In genomic region chr1:84690397-84691138, GRCh38 we compare ENCODE assay signal across 8 cellular contexts. TPM values are rescaled to one million over a fixed set of nuclear protein-coding genes. Genes with fewer than 3 reads are reported as not detected.
DNase-seq lines count a peak whose midpoint lies in the region; ATAC-seq and TF ChIP-seq lines count a peak whose summit lies in the region.

TSS of gene SSX2IP (minus strand) at chr1:84690461. CDS start at chr1:84671219, 19,242 bp downstream.

- CTCF ChIA-PET in Panc1 (lab: Charles Lee), result interaction anchor here (0.6 kb wide), 1 partner anchor 34 kb away, joined by 4 read pairs; no protein-coding TSS in a partner anchor

- peak; percentile 90 for ATAC-seq in GM21786 (IDR thresholded peaks at IDR 0.05; ENCODE audit: unreplicated experiment)
- ATAC-seq in Panc1, result peak; percentile 98

- TF ChIP-seq EP300 in esophagus muscularis mucosa (IDR thresholded peaks at IDR 0.05), result no peak

- H3K4me1 ChIP-seq in KMS-11 (ENCODE audit: low read depth, poor library complexity, severe bottlenecking) (peaks cover 49% of the 10 kb centered on the region), Panc1 (ENCODE audit: control insufficient read depth, insufficient read depth, low read length) (peaks cover 37% of the 10 kb centered on the region), esophagus muscularis mucosa (peaks cover 9 to 35% (median 23%) of the 10 kb centered on the region in 4 donors), muscle layer of colon (ENCODE audit: insufficient read depth, low read length) (peaks cover 35% of the 10 kb centered on the region)

- WGBS in esophagus muscularis mucosa, result under 1% methylated on average over 27 of the region's 68 CpGs

- TF ChIP-seq CTCF in KMS-11 (conservative IDR thresholded peaks at IDR 0.05; ENCODE audit: low read depth, low read length) (no peak), Panc1 (IDR thresholded peaks at IDR 0.05) (no peak), esophagus muscularis mucosa (IDR thresholded peaks at IDR 0.05) (no peak)

- H3K27me3 ChIP-seq in KMS-11 (ENCODE audit: insufficient read depth, low read depth), result no peaks in the 10 kb centered on the region
- H3K27me3 ChIP-seq in Panc1 (ENCODE audit: control insufficient read depth, insufficient read depth, low read length), result no peaks in the 10 kb centered on the region
- H3K27me3 ChIP-seq in esophagus muscularis mucosa, result no peaks in the 10 kb centered on the region
- H3K27me3 ChIP-seq in muscle layer of colon (ENCODE audit: control insufficient read depth in 1 of 2, insufficient read depth in 2 of 2, low read length in 2 of 2), result no peaks in the 10 kb centered on the region

- H3K27ac ChIP-seq in KMS-11, result peak within 1 kb of the TSS; percentile 70
- peak within 1 kb of the TSS; percentile 91 for H3K27ac ChIP-seq in Panc1 (ENCODE audit: low read length)
- peak within 1 kb of the TSS; percentile 88 to 95 (median 92) for H3K27ac ChIP-seq in esophagus muscularis mucosa (replicated peaks in 1 of 4)
- peak within 1 kb of the TSS; percentile 83 for H3K27ac ChIP-seq in muscle layer of colon (ENCODE audit: low read depth, low read length)

- peaks cover 18% of the 10 kb centered on the region for H3K79me2 ChIP-seq in KMS-11 (ENCODE audit: insufficient read depth, low read depth)

- TF ChIP-seq POLR2A in esophagus muscularis mucosa (IDR thresholded peaks at IDR 0.05; ENCODE audit: low read depth), result no peak

- peak within 1 kb of the TSS; percentile 82 for H2AFZ ChIP-seq in KMS-11 (ENCODE audit: low read depth)

- H3K9ac ChIP-seq in KMS-11, result peak within 1 kb of the TSS; percentile 68
- peak within 1 kb of the TSS; percentile 58 for H3K9ac ChIP-seq in muscle layer of colon (ENCODE audit: low read length)

- intact Hi-C loops in Panc1 (cut with micrococcal nuclease; ENCODE audit: unreplicated experiment), result no loop called here
- intact Hi-C loops in esophagus muscularis mucosa (cut with DNase I), result loop anchor here (5.0 kb wide), 1 partner anchor 37 kb away; no protein-coding TSS in a partner anchor

- in situ Hi-C loops in Panc1 (cut with HindIII; ENCODE audit: low pct_unique_long_range_greater_than_20kb, low sequenced_read_pairs), result no loop called here

- POLR2A ChIA-PET in Panc1 (lab: Charles Lee), result interaction anchor here (0.6 kb wide), 1 partner anchor 44 kb away, joined by 3 read pairs; no protein-coding TSS in a partner anchor

- no peaks in the 10 kb centered on the region for H4K20me1 ChIP-seq in KMS-11 (ENCODE audit: insufficient read depth)

- peak within 1 kb of the TSS; percentile 78 for H3K4me2 ChIP-seq in KMS-11

- H3K4me3 ChIP-seq in KMS-11 (IDR thresholded peaks at IDR 0.05; ENCODE audit: insufficient read depth, low read depth, low read length) (peak within 1 kb of the TSS; percentile 76), Panc1 (ENCODE audit: low read depth in 2 of 2, low read length in 2 of 2) (peak within 1 kb of the TSS; percentile 65 to 83), esophagus muscularis mucosa (peak within 1 kb of the TSS; percentile 88 to 93 (median 90)), muscle layer of colon (ENCODE audit: low read depth in 1 of 2, low read length in 2 of 2) (peak within 1 kb of the TSS; percentile 64 to 91)

- no peaks in the 10 kb centered on the region for H3K9me3 ChIP-seq in Panc1 (ENCODE audit: control insufficient read depth, insufficient read depth, low read depth, low read length)
- no peaks in the 10 kb centered on the region for H3K9me3 ChIP-seq in esophagus muscularis mucosa
- H3K9me3 ChIP-seq in muscle layer of colon (ENCODE audit: low read length), result no peaks in the 10 kb centered on the region

- BruUV-seq in Panc1 (replicated peaks; lab: Mats Ljungman, UMichigan), result no TSS peak

- H3K36me3 ChIP-seq in KMS-11 (ENCODE audit: insufficient read depth) (no peaks in the 10 kb centered on the region), Panc1 (ENCODE audit: control insufficient read depth, insufficient read depth, low read length) (no peaks in the 10 kb centered on the region), esophagus muscularis mucosa (no peaks in the 10 kb centered on the region), muscle layer of colon (ENCODE audit: insufficient read depth, low read length) (no peaks in the 10 kb centered on the region)

- peak; percentile 93 for DNase-seq in DMS79 (lab: John Stamatoyannopoulos, UW)
- DNase-seq in Panc1 (ENCODE audit: low read depth, low spot score), result peak; percentile 96
- DNase-seq in activated T-cell treated with anti-CD3 and anti-CD28 coated beads, Interleukin-2, amount 50 U/mL, for 48 hours, result peak; percentile 99 to 100
- peak; percentile 99 for DNase-seq in esophagus muscularis mucosa (ENCODE audit: extremely low spot score)
- DNase-seq in stimulated activated CD8-positive, alpha-beta memory T cell treated with anti-CD3 and anti-CD28 coated beads, Interleukin-7, amount 100 ng/mL, for 1 hour (ENCODE audit: low read depth in 2 of 2), result peak; percentile 100

RNA-seq across cellular contexts. Expression of gene SSX2IP, which starts in this region (rescaled TPM):
- 81.8 TPM for total RNA-seq in Panc1 (2021; ENCODE audit: unreplicated experiment)
- polyA plus RNA-seq in Panc1 (2012; ENCODE audit: insufficient read length), result 24.5 TPM
- total RNA-seq in esophagus muscularis mucosa, result 10 to 100 TPM in 1 of 4 donors, 1 to 10 TPM in 3; 9.6 to 13.7 (median 9.7) TPM

Comparison
In these comparisons a context has a peak if more than half of its experiments do, and no peak if none do; other contexts are left out.
1. Peak in every context shown above with its lines: DNase-seq, ATAC-seq, H3K4me3 ChIP-seq and H3K27ac ChIP-seq.